16 cellular contexts compared by ENCODE assay signal in genomic region chrX:49276207-49276606, GRCh38. TPM values are rescaled to one million over a fixed set of nuclear protein-coding genes. Genes with fewer than 3 reads are reported as not detected.
DNase-seq lines count a peak whose midpoint lies in the region; ATAC-seq and TF ChIP-seq lines count a peak whose summit lies in the region.
"Had no signal": no experiment of that assay in that cellular context is flagged by ENCODE, and none has a peak within 500 bp of the region (broad histone marks: within the 10 kb centered on the region; RNA-seq: fewer than 3 reads in every experiment).

No MANE protein-coding gene starts in this region.

- ATAC-seq in T-cell (replicated peaks in 1 of 4), result no peak

- H3K4me1 ChIP-seq in thyroid gland (peaks cover 10 to 32% of the 10 kb centered on the region in 2 donors), suprapubic skin (peaks cover 30% of the 10 kb centered on the region)
- H3K4me1 ChIP-seq: BE2C had no signal

- intact Hi-C loops in activated T-helper 2 cell treated with anti-CD3 and anti-CD28 coated beads, Interferon-gamma antibody, Interleukin-2, Interleukin-4, amounts not matched to agents 10 μg/mL and 5 μg/mL and 100 μg/mL, durations not matched to agents 14 hours and 24 hours and 36 hours (cut with micrococcal nuclease), result no loop called here
- intact Hi-C loops in thyroid gland (cut with DNase I), result no loop called here

- no peak for TF ChIP-seq POLR2A in thyroid gland (IDR thresholded peaks at IDR 0.05)
- TF ChIP-seq POLR2A in suprapubic skin (IDR thresholded peaks at IDR 0.05), result no peak

- H3K36me3 Mint-ChIP-seq in activated naive CD4-positive, alpha-beta T cell treated with anti-CD3 and anti-CD28 coated beads, Interleukin-2, amount 10 ng/mL, durations not matched to agents 7 days and 5 days, result peaks cover 31% of the 10 kb centered on the region
- H3K36me3 Mint-ChIP-seq in T-cell, result peaks cover 8% of the 10 kb centered on the region
- H3K36me3 Mint-ChIP-seq in activated T-helper 2 cell treated with anti-CD3 and anti-CD28 coated beads, Interferon-gamma antibody, Interleukin-2, Interleukin-4, amounts not matched to agents 10 μg/mL and 5 μg/mL and 100 μg/mL, durations not matched to agents 14 hours and 24 hours and 36 hours (ENCODE audit: low read depth), result peaks cover 60% of the 10 kb centered on the region

- H3K9me3 ChIP-seq in thyroid gland (no peaks in the 10 kb centered on the region), suprapubic skin (no peaks in the 10 kb centered on the region)
- H3K9me3 ChIP-seq: BE2C, MG63 had no signal

- no peaks in the 10 kb centered on the region for H3K36me3 ChIP-seq in thyroid gland
- H3K36me3 ChIP-seq in suprapubic skin, result no peaks in the 10 kb centered on the region
- H3K36me3 ChIP-seq: BE2C, MG63 had no signal

- H3K27me3 Mint-ChIP-seq in activated naive CD4-positive, alpha-beta T cell treated with anti-CD3 and anti-CD28 coated beads, Interleukin-2, amount 10 ng/mL, durations not matched to agents 7 days and 5 days, result no peaks in the 10 kb centered on the region
- H3K27me3 Mint-ChIP-seq in T-cell, result no peaks in the 10 kb centered on the region
- no peaks in the 10 kb centered on the region for H3K27me3 Mint-ChIP-seq in activated T-helper 2 cell treated with anti-CD3 and anti-CD28 coated beads, Interferon-gamma antibody, Interleukin-2, Interleukin-4, amounts not matched to agents 10 μg/mL and 5 μg/mL and 100 μg/mL, durations not matched to agents 14 hours and 24 hours and 36 hours (ENCODE audit: low read depth)

- TF ChIP-seq EP300 in suprapubic skin (IDR thresholded peaks at IDR 0.05), result no peak

- peak overlapping the region; percentile 96 for H3K27ac Mint-ChIP-seq in activated naive CD4-positive, alpha-beta T cell treated with anti-CD3 and anti-CD28 coated beads, Interleukin-2, amount 10 ng/mL, durations not matched to agents 7 days and 5 days
- H3K27ac Mint-ChIP-seq in T-cell, result peak overlapping the region; percentile 89 to 97
- H3K27ac Mint-ChIP-seq in activated T-helper 2 cell treated with anti-CD3 and anti-CD28 coated beads, Interferon-gamma antibody, Interleukin-2, Interleukin-4, amounts not matched to agents 10 μg/mL and 5 μg/mL and 100 μg/mL, durations not matched to agents 14 hours and 24 hours and 36 hours, result peak overlapping the region; percentile 96

- WGBS in thyroid gland, 2 donors, result 92 to 100% methylated on average over 1 of the region's 1 CpG
- 61% methylated on average over 1 of the region's 1 CpG for WGBS in suprapubic skin

- TF ChIP-seq CTCF in thyroid gland (IDR thresholded peaks at IDR 0.05), result no peak
- no peak for TF ChIP-seq CTCF in suprapubic skin (IDR thresholded peaks at IDR 0.05)

- H3K27ac ChIP-seq in thyroid gland (peak overlapping the region in 2 of 3 donors; percentile 47 to 61), suprapubic skin (no peak overlapping the region)

- DNase-seq in activated naive CD4-positive, alpha-beta T cell treated with anti-CD3 and anti-CD28 coated beads, Interleukin-2, amount 10 ng/mL, durations not matched to agents 7 days and 5 days, result no peak
- no peak for DNase-seq in activated naive CD4-positive, alpha-beta T cell (lab: John Stamatoyannopoulos, UW)
- DNase-seq in T-cell (no peak), thyroid gland (no peak), DMS79 treated with DMSO at 0.1 percent for 48 hours (lab: John Stamatoyannopoulos, UW) (no peak), suprapubic skin (ENCODE audit: low spot score in 2 of 2) (no peak)
- no peak for DNase-seq in activated T-helper 2 cell treated with anti-CD3 and anti-CD28 coated beads, Interferon-gamma antibody, Interleukin-2, Interleukin-4, amounts not matched to agents 10 μg/mL and 5 μg/mL and 100 μg/mL, durations not matched to agents 14 hours and 24 hours and 36 hours (ENCODE audit: low spot score)
- DNase-seq: BE2C; H7; MG63; NCI-H1092 treated with DMSO at 0.1 percent for 48 hours; NCI-H1694 treated with DMSO at 0.1 percent for 48 hours; NCI-H345; NCI-H69; NK-92 treated with Interleukin-12 subunit alpha and Interleukin-12 subunit beta, amount 100 ng/mL, for 24 hours; OCI-M1 had no signal

- CTCF ChIA-PET in activated naive CD4-positive, alpha-beta T cell treated with anti-CD3 and anti-CD28 coated beads, Interleukin-2, amount 10 ng/mL, durations not matched to agents 7 days and 5 days (lab: Charles Lee), result no interaction called here
- CTCF ChIA-PET in T-cell (lab: Charles Lee), result interaction anchor here in 1 of 2 donors (1.2 kb wide), 1 partner anchor 85 kb away, joined by 3 read pairs; no protein-coding TSS in a partner anchor

- H3K4me1 Mint-ChIP-seq in activated naive CD4-positive, alpha-beta T cell treated with anti-CD3 and anti-CD28 coated beads, Interleukin-2, amount 10 ng/mL, durations not matched to agents 7 days and 5 days, result peaks cover 87% of the 10 kb centered on the region
- peaks cover 80 to 93% (median 93%) of the 10 kb centered on the region in 3 donors for H3K4me1 Mint-ChIP-seq in T-cell
- H3K4me1 Mint-ChIP-seq in activated T-helper 2 cell treated with anti-CD3 and anti-CD28 coated beads, Interferon-gamma antibody, Interleukin-2, Interleukin-4, amounts not matched to agents 10 μg/mL and 5 μg/mL and 100 μg/mL, durations not matched to agents 14 hours and 24 hours and 36 hours (ENCODE audit: low read depth), result peaks cover 67% of the 10 kb centered on the region

- H3K27me3 ChIP-seq in thyroid gland, result no peaks in the 10 kb centered on the region
- no peaks in the 10 kb centered on the region for H3K27me3 ChIP-seq in suprapubic skin
- H3K27me3 ChIP-seq: BE2C, MG63 had no signal

- H3K4me3 ChIP-seq in thyroid gland (replicated peaks in 1 of 3) (no peak overlapping the region), suprapubic skin (no peak overlapping the region)
- H3K4me3 ChIP-seq: MG63 had no signal

- POLR2A ChIA-PET in T-cell (lab: Charles Lee), result interaction anchor here in 1 of 2 donors (0.5 kb wide), 2 partner anchors 18 to 25 kb away, joined by 3 to 4 read pairs; no protein-coding TSS in a partner anchor

- no peak overlapping the region for H3K4me3 Mint-ChIP-seq in activated naive CD4-positive, alpha-beta T cell treated with anti-CD3 and anti-CD28 coated beads, Interleukin-2, amount 10 ng/mL, durations not matched to agents 7 days and 5 days
- peak overlapping the region in 1 of 3 donors; percentile 78 for H3K4me3 Mint-ChIP-seq in T-cell
- no peak overlapping the region for H3K4me3 Mint-ChIP-seq in activated T-helper 2 cell treated with anti-CD3 and anti-CD28 coated beads, Interferon-gamma antibody, Interleukin-2, Interleukin-4, amounts not matched to agents 10 μg/mL and 5 μg/mL and 100 μg/mL, durations not matched to agents 14 hours and 24 hours and 36 hours (ENCODE audit: low read depth)

- no peaks in the 10 kb centered on the region for H3K9me3 Mint-ChIP-seq in activated naive CD4-positive, alpha-beta T cell treated with anti-CD3 and anti-CD28 coated beads, Interleukin-2, amount 10 ng/mL, durations not matched to agents 7 days and 5 days
- H3K9me3 Mint-ChIP-seq in T-cell, result no peaks in the 10 kb centered on the region
- no peaks in the 10 kb centered on the region for H3K9me3 Mint-ChIP-seq in activated T-helper 2 cell treated with anti-CD3 and anti-CD28 coated beads, Interferon-gamma antibody, Interleukin-2, Interleukin-4, amounts not matched to agents 10 μg/mL and 5 μg/mL and 100 μg/mL, durations not matched to agents 14 hours and 24 hours and 36 hours

RNA-seq across cellular contexts. Expression of gene PPP1R3F, which starts 6.6 kb away (rescaled TPM):
- total RNA-seq in T-cell (10 to 100 TPM; 11.7 to 20.8 (median 17.5) TPM), thyroid gland (10 to 100 TPM in 3 of 4 donors, 1 to 10 TPM in 1; 7.7 to 15.7 (median 12.5) TPM), suprapubic skin (10 to 100 TPM in 1 of 4 donors, 1 to 10 TPM in 3; 4.8 to 13.3 (median 5.7) TPM)
- total RNA-seq in activated T-helper 2 cell treated with anti-CD3 and anti-CD28 coated beads, Interferon-gamma antibody, Interleukin-2, Interleukin-4, amounts not matched to agents 10 μg/mL and 5 μg/mL and 100 μg/mL, durations not matched to agents 14 hours and 24 hours and 36 hours, result 7.9 and 10.1 TPM in 2 replicates

RNA-seq across cellular contexts. Expression of gene FOXP3, which starts 11.7 kb away (rescaled TPM):
- 10 to 100 TPM in 4 of 5 donors, 1 to 10 TPM in 1; 9.0 to 30.1 (median 21.7) TPM for total RNA-seq in T-cell
- total RNA-seq in activated T-helper 2 cell treated with anti-CD3 and anti-CD28 coated beads, Interferon-gamma antibody, Interleukin-2, Interleukin-4, amounts not matched to agents 10 μg/mL and 5 μg/mL and 100 μg/mL, durations not matched to agents 14 hours and 24 hours and 36 hours, result 28.9 and 29.4 TPM in 2 replicates
- under 1 TPM in 2 of 4 donors, not detected in 2; 0.11 to 0.13 TPM for total RNA-seq in thyroid gland
- total RNA-seq in suprapubic skin, result 1 to 10 TPM in 1 of 4 donors, under 1 TPM in 2, not detected in 1; 0.26 to 1.0 (median 0.62) TPM

RNA-seq across cellular contexts. Expression of gene GAGE10, which starts 27.2 kb away (rescaled TPM):
- total RNA-seq in T-cell (under 1 TPM in 1 of 5 donors, not detected in 4; 0.66 TPM), thyroid gland (not detected), suprapubic skin (not detected)
- total RNA-seq in activated T-helper 2 cell treated with anti-CD3 and anti-CD28 coated beads, Interferon-gamma antibody, Interleukin-2, Interleukin-4, amounts not matched to agents 10 μg/mL and 5 μg/mL and 100 μg/mL, durations not matched to agents 14 hours and 24 hours and 36 hours, result not detected in 2 replicates
- total RNA-seq: H7 had no signal

RNA-seq across cellular contexts. Expression of gene CCDC22, which starts 40.9 kb away (rescaled TPM):
- total RNA-seq in T-cell (10 to 100 TPM; 21.0 to 34.9 (median 33.1) TPM), thyroid gland (10 to 100 TPM; 13.8 to 27.1 (median 18.8) TPM), suprapubic skin (10 to 100 TPM; 18.1 to 25.0 (median 18.8) TPM)
- 30.2 and 32.0 TPM in 2 replicates for total RNA-seq in activated T-helper 2 cell treated with anti-CD3 and anti-CD28 coated beads, Interferon-gamma antibody, Interleukin-2, Interleukin-4, amounts not matched to agents 10 μg/mL and 5 μg/mL and 100 μg/mL, durations not matched to agents 14 hours and 24 hours and 36 hours

RNA-seq across cellular contexts. Expression of gene CACNA1F, which starts 43.1 kb away (rescaled TPM):
- total RNA-seq in T-cell, result 1 to 10 TPM; 1.4 to 1.9 (median 1.6) TPM
- total RNA-seq in activated T-helper 2 cell treated with anti-CD3 and anti-CD28 coated beads, Interferon-gamma antibody, Interleukin-2, Interleukin-4, amounts not matched to agents 10 μg/mL and 5 μg/mL and 100 μg/mL, durations not matched to agents 14 hours and 24 hours and 36 hours, result 0.23 and 0.32 TPM in 2 replicates
- under 1 TPM in 3 of 4 donors, not detected in 1; 0.10 to 0.21 (median 0.13) TPM for total RNA-seq in thyroid gland
- total RNA-seq in suprapubic skin, result under 1 TPM in 3 of 4 donors, not detected in 1; 0.21 to 0.40 (median 0.29) TPM

Comparison
In these comparisons a context has a peak if more than half of its experiments do, and no peak if none do; other contexts are left out.
1. RNA of gene FOXP3, which starts 11.7 kb away (total RNA-seq): 28.9 to 29.4 TPM in activated T-helper 2 cell treated with anti-CD3 and anti-CD28 coated beads, Interferon-gamma antibody, Interleukin-2, Interleukin-4, amounts not matched to agents 10 μg/mL and 5 μg/mL and 100 μg/mL, durations not matched to agents 14 hours and 24 hours and 36 hours and 9.0 to 30.1 TPM in T-cell; 0.26 to 1.0 TPM in suprapubic skin and 0.11 to 0.13 TPM in thyroid gland; every median in the first group is over 4 times any median in the second.
2. Peak in every context shown above with its lines, with median percentiles within 50 percentile points of each other: H3K27ac Mint-ChIP-seq.